In genomic region chr15:58212909-58213526, GRCh38 we compare ENCODE assay signal across 8 cellular contexts.
DNase-seq lines count a peak whose midpoint lies in the region; ATAC-seq, FAIRE-seq and TF ChIP-seq lines count a peak whose summit lies in the region.

No MANE protein-coding gene starts in this region.

- peak in 1 of 2 donors; percentile 21 for TF ChIP-seq POLR2A in adrenal gland (IDR thresholded peaks at IDR 0.05)

- H3K4me1 ChIP-seq in adrenal gland (replicated peaks in 1 of 2): peaks cover 5 to 18% of the 10 kb centered on the region in 2 donors

- H3K9me3 ChIP-seq in adrenal gland (replicated peaks in 1 of 3): no peaks in the 10 kb centered on the region

- peak; percentile 40 to 70 (median 66) for TF ChIP-seq CTCF in adrenal gland (IDR thresholded peaks at IDR 0.05)

- peak; percentile 4 for DNase-seq in DMS53 treated with DMSO at 0.1 percent for 48 hours (lab: John Stamatoyannopoulos, UW; ENCODE audit: unreplicated experiment)
- DNase-seq in LoVo (ENCODE audit: low spot score): peak; percentile 41
- peak; percentile 45 to 81 (median 77) for DNase-seq in adrenal gland
- DNase-seq in stimulated activated CD4-positive, alpha-beta T cell treated with anti-CD3 and anti-CD28 coated beads, Interleukin-4, amount 100 ng/mL, for 24 hours: no peak
- no peak for DNase-seq in Ammon's horn (ENCODE audit: low spot score)

- no peak overlapping the region for H3K4me3 ChIP-seq in adrenal gland

- ATAC-seq in HG02852 (IDR thresholded peaks at IDR 0.05; ENCODE audit: unreplicated experiment): no peak
- no peak for ATAC-seq in HG02642 (IDR thresholded peaks at IDR 0.05; ENCODE audit: poor library complexity, unreplicated experiment)

- H3K27me3 ChIP-seq in adrenal gland: no peaks in the 10 kb centered on the region

- H3K36me3 ChIP-seq in adrenal gland (replicated peaks in 1 of 2): no peaks in the 10 kb centered on the region

- peak overlapping the region in 1 of 5 donors; percentile 51 for H3K27ac ChIP-seq in adrenal gland

- WGBS in adrenal gland, 4 donors: 63 to 70% (median 69%) methylated on average over 7 of the region's 7 CpGs

- peak; percentile 70 for FAIRE-seq in islet of Langerhans (lab: Jason Lieb, UNC)

- intact Hi-C loops in adrenal gland (cut with DNase I): no loop called here

Comparison
In these comparisons a context has a peak if more than half of its experiments do, and no peak if none do; other contexts are left out.
1. DNase-seq: peak in DMS53 treated with DMSO at 0.1 percent for 48 hours (single experiment), LoVo (single experiment) and adrenal gland (7 of 7); none in stimulated activated CD4-positive, alpha-beta T cell treated with anti-CD3 and anti-CD28 coated beads, Interleukin-4, amount 100 ng/mL, for 24 hours (single experiment) and Ammon's horn (single experiment).